ENCODE assay signal across 22 cellular contexts in genomic region chrX:40054793-40055192, GRCh38.
"Had no signal": no experiment of that assay in that cellular context is flagged by ENCODE, and none has a peak within 500 bp of the region (broad histone marks: within the 10 kb centered on the region; RNA-seq: fewer than 3 reads in every experiment).

No MANE protein-coding gene starts in this region.

- H3K27ac Mint-ChIP-seq: activated CD4-positive, alpha-beta T cell treated with anti-CD3 and anti-CD28 coated beads, Interleukin-2, amount 10 ng/mL, durations not matched to agents 7 days and 5 days; activated CD8-positive, alpha-beta memory T cell treated with anti-CD3 and anti-CD28 coated beads, Interleukin-2, amount 10 ng/mL, durations not matched to agents 7 days and 5 days; activated CD8-positive, alpha-beta T cell treated with anti-CD3 and anti-CD28 coated beads for 36 hours; activated naive CD8-positive, alpha-beta T cell treated with anti-CD3 and anti-CD28 coated beads, Interleukin-2, amount 50 U/mL, for 24 hours; dendritic cell treated with granulocyte-macrophage colony-stimulating factor and Interleukin-4, amounts not matched to agents 40 ng/mL and 50 ng/mL, for 4 days; nephron progenitor cell had no signal

- H3K27me3 Mint-ChIP-seq: activated CD4-positive, alpha-beta T cell treated with anti-CD3 and anti-CD28 coated beads, Interleukin-2, amount 10 ng/mL, durations not matched to agents 7 days and 5 days; activated CD8-positive, alpha-beta memory T cell treated with anti-CD3 and anti-CD28 coated beads, Interleukin-2, amount 10 ng/mL, durations not matched to agents 7 days and 5 days; activated CD8-positive, alpha-beta T cell treated with anti-CD3 and anti-CD28 coated beads for 36 hours; activated naive CD8-positive, alpha-beta T cell treated with anti-CD3 and anti-CD28 coated beads, Interleukin-2, amount 50 U/mL, for 24 hours; dendritic cell treated with granulocyte-macrophage colony-stimulating factor and Interleukin-4, amounts not matched to agents 40 ng/mL and 50 ng/mL, for 4 days; stimulated activated naive CD8-positive, alpha-beta T cell treated with anti-CD3 and anti-CD28 coated beads, Interleukin-15, Interleukin-2, amounts not matched to agents 100 ng/mL and 50 ng/mL, for 24 hours had no signal

- DNase-seq: activated CD4-positive, alpha-beta T cell treated with anti-CD3 and anti-CD28 coated beads, Interleukin-2, amount 10 ng/mL, durations not matched to agents 7 days and 5 days; activated CD4-positive, CD25-positive, alpha-beta regulatory T cell treated with anti-CD3 and anti-CD28 coated beads, Interleukin-2, amount 50 U/mL, for 72 hours; activated CD8-positive, alpha-beta memory T cell treated with anti-CD3 and anti-CD28 coated beads, Interleukin-2, amount 10 ng/mL, durations not matched to agents 7 days and 5 days; activated CD8-positive, alpha-beta T cell treated with anti-CD3 and anti-CD28 coated beads for 36 hours; activated gamma-delta T cell; activated naive CD4-positive, alpha-beta T cell treated with anti-CD3 and anti-CD28 coated beads, Interleukin-2, amount 50 U/mL, for 16 hours; activated naive CD8-positive, alpha-beta T cell treated with anti-CD3 and anti-CD28 coated beads, Interleukin-2, amount 50 U/mL, for 24 hours; body of pancreas; caudate nucleus; effector CD8-positive, alpha-beta T cell; hypothalamus; nephron progenitor cell; posterior cingulate gyrus; right lobe of liver; stimulated activated CD4-positive, alpha-beta T cell treated with anti-CD3 and anti-CD28 coated beads, Interleukin-1b, Interleukin-23, amount 100 ng/mL, for 48 hours; substantia nigra; tibial artery; WERI-Rb-1 had no signal

- H3K4me1 Mint-ChIP-seq: activated CD4-positive, alpha-beta T cell treated with anti-CD3 and anti-CD28 coated beads, Interleukin-2, amount 10 ng/mL, durations not matched to agents 7 days and 5 days; nephron progenitor cell had no signal

- H3K4me1 ChIP-seq: body of pancreas, right lobe of liver, tibial artery had no signal

- H3K27me3 ChIP-seq: body of pancreas, right lobe of liver, tibial artery had no signal

- H3K4me3 Mint-ChIP-seq: activated CD4-positive, alpha-beta T cell treated with anti-CD3 and anti-CD28 coated beads, Interleukin-2, amount 10 ng/mL, durations not matched to agents 7 days and 5 days; activated CD8-positive, alpha-beta memory T cell treated with anti-CD3 and anti-CD28 coated beads, Interleukin-2, amount 10 ng/mL, durations not matched to agents 7 days and 5 days; activated CD8-positive, alpha-beta T cell treated with anti-CD3 and anti-CD28 coated beads for 36 hours; activated naive CD8-positive, alpha-beta T cell treated with anti-CD3 and anti-CD28 coated beads, Interleukin-2, amount 50 U/mL, for 24 hours; activated T-helper 1 cell treated with anti-CD3 and anti-CD28 coated beads, Interleukin-12 subunit alpha, Interleukin-12 subunit beta, Interleukin-2, Interleukin-4 antibody, amounts not matched to agents 30 ng/mL and 10 ng/mL and 1 ng/mL, durations not matched to agents 14 hours and 24 hours and 36 hours; dendritic cell treated with granulocyte-macrophage colony-stimulating factor and Interleukin-4, amounts not matched to agents 40 ng/mL and 50 ng/mL, for 4 days; nephron progenitor cell; stimulated activated naive CD8-positive, alpha-beta T cell treated with anti-CD3 and anti-CD28 coated beads, Interleukin-15, Interleukin-2, amounts not matched to agents 100 ng/mL and 50 ng/mL, for 24 hours had no signal

- H3K4me3 ChIP-seq: body of pancreas, right lobe of liver, skin epidermis, tibial artery had no signal

- ATAC-seq: activated CD8-positive, alpha-beta memory T cell treated with anti-CD3 and anti-CD28 coated beads, Interleukin-2, amount 10 ng/mL, durations not matched to agents 7 days and 5 days; activated CD8-positive, alpha-beta T cell treated with anti-CD3 and anti-CD28 coated beads for 36 hours; activated naive CD8-positive, alpha-beta T cell treated with anti-CD3 and anti-CD28 coated beads, Interleukin-2, amount 50 U/mL, for 24 hours; body of pancreas had no signal
